ENCODE assay signal across 9 cellular contexts in genomic region chr7:102288285-102288930, GRCh38. TPM values are rescaled to one million over a fixed set of nuclear protein-coding genes. Genes with fewer than 3 reads are reported as not detected.
DNase-seq lines count a peak whose midpoint lies in the region; ATAC-seq and TF ChIP-seq lines count a peak whose summit lies in the region.
"Had no signal": no experiment of that assay in that cellular context is flagged by ENCODE, and none has a peak within 500 bp of the region (broad histone marks: within the 10 kb centered on the region; RNA-seq: fewer than 3 reads in every experiment).

No MANE protein-coding gene starts in this region.

- H3K27ac Mint-ChIP-seq in progenitor cell of endocrine pancreas: no peak overlapping the region

- H3K9me3 Mint-ChIP-seq in progenitor cell of endocrine pancreas (ENCODE audit: low read depth): no peaks in the 10 kb centered on the region

- H3K4me1 Mint-ChIP-seq in progenitor cell of endocrine pancreas (ENCODE audit: low read depth): peaks cover 4% of the 10 kb centered on the region

- peak; percentile 51 for TF ChIP-seq CTCF in GM10266 (IDR thresholded peaks at IDR 0.05; ENCODE audit: control insufficient read depth, insufficient read depth, low read depth, missing control alignments)
- TF ChIP-seq CTCF in NB4 (IDR thresholded peaks at IDR 0.05; ENCODE audit: low read depth, low read length): peak; percentile 36
- no peak for TF ChIP-seq CTCF in coronary artery (IDR thresholded peaks at IDR 0.05)
- no peak for TF ChIP-seq CTCF in progenitor cell of endocrine pancreas (IDR thresholded peaks at IDR 0.05; ENCODE audit: unreplicated experiment)

- DNase-seq in GM10266 (ENCODE audit: extremely low spot score) (no peak), NB4 (ENCODE audit: low read depth) (peak; percentile 62), coronary artery (ENCODE audit: low spot score) (no peak), progenitor cell of endocrine pancreas (ENCODE audit: low spot score, unreplicated experiment) (no peak), cerebellum (ENCODE audit: low spot score) (no peak)
- DNase-seq in activated naive CD4-positive, alpha-beta T cell treated with Interleukin-2 at 50 U/mL for 16 hours: no peak
- DNase-seq: stimulated activated CD4-positive, alpha-beta T cell treated with anti-CD3 and anti-CD28 coated beads, Interleukin-4, amount 100 ng/mL, for 24 hours had no signal

- H3K27me3 Mint-ChIP-seq in progenitor cell of endocrine pancreas: peaks cover 18% of the 10 kb centered on the region

- H3K27ac ChIP-seq in coronary artery: no peak overlapping the region

- peak overlapping the region; percentile 61 for H3K4me3 Mint-ChIP-seq in progenitor cell of endocrine pancreas (ENCODE audit: low read depth)

- TF ChIP-seq POLR2A in NB4 (IDR thresholded peaks at IDR 0.05; ENCODE audit: extremely low read depth, insufficient read length): no peak

- H3K4me3 ChIP-seq in NB4 (ENCODE audit: low read depth, low read length) (peak overlapping the region; percentile 62), coronary artery (peak overlapping the region; percentile 98)

- ATAC-seq in GM21717 (IDR thresholded peaks at IDR 0.05; ENCODE audit: unreplicated experiment) (no peak), HG03378 (IDR thresholded peaks at IDR 0.05; ENCODE audit: unreplicated experiment) (no peak)

- no peaks in the 10 kb centered on the region for H3K36me3 Mint-ChIP-seq in progenitor cell of endocrine pancreas (ENCODE audit: insufficient read depth)

RNA-seq across cellular contexts. Expression of gene SH2B2, which starts 1.7 kb away (rescaled TPM):
- total RNA-seq in progenitor cell of endocrine pancreas: 11.2 and 11.5 TPM in 2 replicates
- 9.9 TPM for total RNA-seq in cerebellum

Comparison
In these comparisons a context has a peak if more than half of its experiments do, and no peak if none do; other contexts are left out.
1. CTCF ChIP-seq: peak in GM10266 (single experiment) and NB4 (single experiment); none in coronary artery (single experiment) and progenitor cell of endocrine pancreas (single experiment).